In the genomic region with DNA sequence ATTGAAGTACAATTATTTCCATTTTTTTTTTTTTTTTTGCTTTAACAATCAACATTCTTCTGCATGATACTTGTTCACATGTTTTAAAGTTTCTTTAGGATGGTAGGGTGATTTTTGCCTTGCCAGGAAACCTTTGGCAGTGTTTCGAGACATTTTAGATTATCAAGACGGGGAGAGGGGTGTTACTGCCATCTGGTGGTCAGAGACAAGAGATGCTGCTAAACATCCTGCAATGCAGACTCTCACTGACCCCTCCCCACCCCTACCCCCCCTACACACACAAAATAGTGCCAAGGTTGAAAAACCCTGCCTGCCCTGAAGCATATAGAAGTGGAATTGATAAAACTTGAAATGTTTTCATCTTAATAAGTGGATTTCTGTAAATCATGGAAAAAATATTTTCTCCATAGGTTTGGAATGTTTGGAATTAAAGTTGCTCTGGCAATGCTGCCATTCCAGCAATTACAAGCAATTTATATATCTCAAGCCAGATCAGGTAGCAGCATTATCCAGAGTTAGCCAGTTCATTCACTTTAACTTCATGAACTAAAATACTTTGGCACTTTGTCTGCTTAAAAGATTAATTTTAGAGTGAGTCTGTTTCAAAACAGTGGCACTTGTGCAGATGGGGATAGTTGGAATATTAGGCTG, we compare ENCODE assay signal across 8 cellular contexts.
DNase-seq lines count a peak whose midpoint lies in the region; ATAC-seq and TF ChIP-seq lines count a peak whose summit lies in the region.

No MANE protein-coding gene starts in this region.

- TF ChIP-seq CTCF in brain (conservative IDR thresholded peaks at IDR 0.05): peak; percentile 85

- no peaks in the 10 kb centered on the region for H3K9me3 Mint-ChIP-seq in brain

- H3K4me3 Mint-ChIP-seq in brain: no peak overlapping the region

- intact Hi-C loops in posterior vena cava (cut with DNase I): loop anchor here in 1 of 2 donors (10.0 kb wide), 1 partner anchor 65 kb away; a partner anchor contains a TSS

- peak overlapping the region in 1 of 5 experiments; percentile 15 for H3K27ac Mint-ChIP-seq in brain

- ATAC-seq in GM21529 (IDR thresholded peaks at IDR 0.05; ENCODE audit: unreplicated experiment): peak; percentile 80

- no peaks in the 10 kb centered on the region for H3K27me3 Mint-ChIP-seq in brain

- peaks cover 25% of the 10 kb centered on the region for H3K36me3 Mint-ChIP-seq in brain

- H3K4me1 Mint-ChIP-seq in brain: peaks cover 6% of the 10 kb centered on the region

- DNase-seq in Daoy (ENCODE audit: low read depth) (peak; percentile 49), M059J (ENCODE audit: low read depth) (peak; percentile 68), SK-N-DZ (ENCODE audit: low spot score) (peak; percentile 63), iPS-NIHi7 (ENCODE audit: extremely low spot score) (peak; percentile 74), posterior vena cava (ENCODE audit: low spot score) (no peak)
- peak in 3 of 4 experiments; percentile 1 to 12 (median 8) for DNase-seq in stimulated activated CD4-positive, alpha-beta T cell treated with anti-CD3 and anti-CD28 coated beads, Interleukin-1b, Interleukin-23, amount 100 ng/mL, for 24 hours (ENCODE audit: low read depth in 4 of 4, low spot score in 1 of 4)
